In genomic region chr1:5794279-5794678, GRCh38 we compare ENCODE assay signal across 32 cellular contexts.
DNase-seq lines count a peak whose midpoint lies in the region; ATAC-seq, FAIRE-seq and TF ChIP-seq lines count a peak whose summit lies in the region.
"Had no signal": no experiment of that assay in that cellular context is flagged by ENCODE, and none has a peak within 500 bp of the region (broad histone marks: within the 10 kb centered on the region; RNA-seq: fewer than 3 reads in every experiment).

No MANE protein-coding gene starts in this region.

- H3K27ac ChIP-seq in HepG2 (ENCODE audit: extremely low read length, insufficient read depth, low read length) (no peak overlapping the region), right lobe of liver (no peak overlapping the region)
- H3K27ac ChIP-seq: 22Rv1; A549; BLaER1; BLaER1 treated with 17β-estradiol and CSF1 and Interleukin-3, amounts not matched to agents 10 nM and 100 nM; C4-2B had no signal

- no peaks in the 10 kb centered on the region for H3K27me3 Mint-ChIP-seq in chondrocyte (ENCODE audit: low read depth)

- H4K20me1 ChIP-seq in HepG2 (ENCODE audit: insufficient read depth, low read length), result no peaks in the 10 kb centered on the region
- H4K20me1 ChIP-seq: BLaER1; BLaER1 treated with 17β-estradiol and CSF1 and Interleukin-3, amounts not matched to agents 10 nM and 100 nM had no signal

- H3K36me3 ChIP-seq in HepG2 (replicated peaks in 1 of 2; ENCODE audit: control insufficient read depth in 1 of 2, insufficient read depth in 2 of 2, low read length in 2 of 2), result no peaks in the 10 kb centered on the region
- no peaks in the 10 kb centered on the region for H3K36me3 ChIP-seq in right lobe of liver
- H3K36me3 ChIP-seq: BE2C; BLaER1; BLaER1 treated with 17β-estradiol and CSF1 and Interleukin-3, amounts not matched to agents 10 nM and 100 nM had no signal

- TF ChIP-seq EP300 in HepG2 (IDR thresholded peaks at IDR 0.05; ENCODE audit: low read depth in 2 of 2, low read length in 2 of 2) (no peak), HepG2 (CRISPR knock-in tag; IDR thresholded peaks at IDR 0.05; ENCODE audit: borderline replicate concordance) (no peak)

- in situ Hi-C loops in HepG2 (cut with HindIII; ENCODE audit: extremely low pct_ligation_motif_present, low pct_unique_long_range_greater_than_20kb), result no loop called here

- TF ChIP-seq POLR2A in HepG2 (IDR thresholded peaks at IDR 0.05; ENCODE audit: insufficient read depth in 1 of 2, low read depth in 2 of 2, low read length in 2 of 2) (no peak), right lobe of liver (IDR thresholded peaks at IDR 0.05) (no peak), GM18505 (IDR thresholded peaks at IDR 0.05; ENCODE audit: borderline replicate concordance, extremely low read depth, insufficient read depth, insufficient read length) (no peak)

- TF ChIP-seq CTCF in HepG2 (CRISPR knock-in tag; IDR thresholded peaks at IDR 0.05) (no peak), right lobe of liver (IDR thresholded peaks at IDR 0.05) (no peak), chondrocyte (IDR thresholded peaks at IDR 0.05) (no peak)

- H3K9me3 Mint-ChIP-seq in chondrocyte (ENCODE audit: low read depth), result peaks cover 3% of the 10 kb centered on the region

- H3K4me1 Mint-ChIP-seq in chondrocyte (ENCODE audit: low read depth), result no peaks in the 10 kb centered on the region
- H3K4me1 Mint-ChIP-seq: B cell; CD14-positive monocyte; CD4-positive, alpha-beta memory T cell; CD4-positive, CD25-positive, alpha-beta regulatory T cell; CD8-positive, alpha-beta memory T cell had no signal

- no peaks in the 10 kb centered on the region for H3K79me2 ChIP-seq in HepG2 (ENCODE audit: insufficient read depth, low read length)

- ATAC-seq in HepG2 (no peak), right lobe of liver (no peak), GM18505 (IDR thresholded peaks at IDR 0.05; ENCODE audit: unreplicated experiment) (no peak)
- ATAC-seq: A549; CD8-positive, alpha-beta T cell had no signal

- H2AFZ ChIP-seq in HepG2 (ENCODE audit: low read length), result no peak overlapping the region

- intact Hi-C loops in HepG2 (cut with micrococcal nuclease; ENCODE audit: unreplicated experiment), result loop anchor here (10.0 kb wide), 1 partner anchor 651 kb away; no protein-coding TSS in a partner anchor
- intact Hi-C loops in right lobe of liver (cut with DNase I), result no loop called here

- H3K4me3 ChIP-seq in HepG2 (replicated peaks in 1 of 3; ENCODE audit: insufficient read depth in 1 of 3, low read depth in 2 of 3, low read length in 3 of 3), result no peak overlapping the region
- no peak overlapping the region for H3K4me3 ChIP-seq in right lobe of liver
- H3K4me3 ChIP-seq: A549; BLaER1; BLaER1 treated with 17β-estradiol and CSF1 and Interleukin-3, amounts not matched to agents 10 nM and 100 nM had no signal

- H3K27me3 ChIP-seq in HepG2 (ENCODE audit: control insufficient read depth in 1 of 2, insufficient read depth in 2 of 2, low read length in 2 of 2), result peaks cover 0 to 23% of the 10 kb centered on the region in 2 experiments; a peak in 3 of 5 replicates
- H3K27me3 ChIP-seq in right lobe of liver, result no peaks in the 10 kb centered on the region
- H3K27me3 ChIP-seq: BE2C, BLaER1 had no signal

- 12% methylated on average over 3 of the region's 7 CpGs for WGBS in HepG2 (ENCODE audit: low lambda C conversion rate)
- WGBS in right lobe of liver (ENCODE audit: insufficient coverage, low coverage, low lambda C conversion rate, missing lambda C conversion rate), result 57% methylated on average over 1 of the region's 7 CpGs

- POLR2A ChIA-PET in HepG2 (lab: Yijun Ruan, JAX), result no interaction called here

- no peak for FAIRE-seq in HepG2 (lab: Jason Lieb, UNC)
- FAIRE-seq: A204.1, A549, D721Med had no signal

- H3K4me1 ChIP-seq in HepG2 (ENCODE audit: insufficient read depth, low read length), result peaks cover 14% of the 10 kb centered on the region; the same call in 1 of the 2 replicates
- H3K4me1 ChIP-seq in right lobe of liver, result no peaks in the 10 kb centered on the region
- H3K4me1 ChIP-seq: A549, BE2C, Caco-2 had no signal

- BruUV-seq in HepG2 (replicated peaks; lab: Mats Ljungman, UMichigan), result no TSS peak

- H3K9ac ChIP-seq in HepG2 (ENCODE audit: insufficient read depth, low read depth, low read length), result no peak overlapping the region
- H3K9ac ChIP-seq: BLaER1; BLaER1 treated with 17β-estradiol and CSF1 and Interleukin-3, amounts not matched to agents 10 nM and 100 nM had no signal

- DNase-seq in HepG2 (ENCODE audit: low spot score) (no peak), right lobe of liver (no peak), chondrocyte (ENCODE audit: low spot score) (peak; percentile 49)
- DNase-seq: 8988T; ACHN; AML-193; BE2C; C1 segment of cervical spinal cord; Caco-2; Calu3; CD4-positive, alpha-beta memory T cell; CD4-positive, alpha-beta T cell; CD4-positive, CD25-positive, alpha-beta regulatory T cell; CD8-positive, alpha-beta memory T cell; CD8-positive, alpha-beta T cell; COR-L47; DMS 273 treated with DMSO at 0.1 percent for 48 hours; DMS153; DMS53; DMS79; DND-41; EL had no signal

- no peak for TF ChIP-seq RAD21 in HepG2 (CRISPR knock-in tag; IDR thresholded peaks at IDR 0.05)

- no peak overlapping the region for H3K27ac Mint-ChIP-seq in chondrocyte (ENCODE audit: unreplicated experiment)
- H3K27ac Mint-ChIP-seq: B cell; CD14-positive monocyte; CD4-positive, alpha-beta memory T cell; CD4-positive, alpha-beta T cell; CD4-positive, CD25-positive, alpha-beta regulatory T cell; CD8-positive, alpha-beta T cell had no signal

- no peaks in the 10 kb centered on the region for H3K36me3 Mint-ChIP-seq in chondrocyte (ENCODE audit: low read depth)
- H3K36me3 Mint-ChIP-seq: CD14-positive monocyte; CD4-positive, alpha-beta memory T cell; CD4-positive, CD25-positive, alpha-beta regulatory T cell; CD8-positive, alpha-beta memory T cell; CD8-positive, alpha-beta T cell had no signal

- CTCF ChIA-PET in HepG2 (lab: Yijun Ruan, JAX; ENCODE audit: low intra/inter-chr PET ratio, low total read pairs), result no interaction called here

- H3K4me3 Mint-ChIP-seq in chondrocyte (ENCODE audit: unreplicated experiment), result no peak overlapping the region
- H3K4me3 Mint-ChIP-seq: B cell; CD14-positive monocyte; CD4-positive, alpha-beta memory T cell; CD4-positive, alpha-beta T cell; CD4-positive, CD25-positive, alpha-beta regulatory T cell; CD8-positive, alpha-beta memory T cell; CD8-positive, alpha-beta T cell had no signal

- H3K4me2 ChIP-seq in HepG2 (ENCODE audit: low read depth, low read length), result no peak overlapping the region
- H3K4me2 ChIP-seq: A549; BLaER1; BLaER1 treated with 17β-estradiol and CSF1 and Interleukin-3, amounts not matched to agents 10 nM and 100 nM had no signal

- H3K9me3 ChIP-seq in HepG2 (ENCODE audit: low read length), result no peaks in the 10 kb centered on the region
- no peaks in the 10 kb centered on the region for H3K9me3 ChIP-seq in right lobe of liver
- H3K9me3 ChIP-seq: A549, BE2C, Caco-2 had no signal

TF ChIP-seq in HepG2, 621 proteins besides CTCF, POLR2A, EP300 and RAD21:
- peak; percentile 90 for TF ChIP-seq MNT (IDR thresholded peaks at IDR 0.05)
- no peak for TF ChIP-seq ZC3H4 (CRISPR knock-in tag; IDR thresholded peaks at IDR 0.05; ENCODE audit: borderline replicate concordance)
